ENCODE assay signal across 29 cellular contexts in genomic region chr6:106778943-106779342, GRCh38.
"Had no signal": no experiment of that assay in that cellular context is flagged by ENCODE, and none has a peak within 500 bp of the region (broad histone marks: within the 10 kb centered on the region; RNA-seq: fewer than 3 reads in every experiment).

No MANE protein-coding gene starts in this region.

- DNase-seq: colonic mucosa; cortex of kidney; dermis blood vessel endothelial cell; dorsolateral prefrontal cortex; effector CD4-positive, alpha-beta T cell; effector CD8-positive, alpha-beta T cell; effector memory CD4-positive, alpha-beta T cell; effector memory CD8-positive, alpha-beta T cell; endodermal cell; erythroblast; esophagus squamous epithelium; foreskin fibroblast; foreskin keratinocyte; foreskin melanocyte; gastrocnemius medialis; glutamatergic neuron; head of caudate nucleus; heart left ventricle; heart right ventricle had no signal

- H3K36me3 ChIP-seq: colonic mucosa, esophagus muscularis mucosa, esophagus squamous epithelium, gastrocnemius medialis, gastroesophageal sphincter, heart left ventricle, heart right ventricle had no signal

- H3K4me3 Mint-ChIP-seq: dendritic cell treated with granulocyte-macrophage colony-stimulating factor and Interleukin-4, amounts not matched to agents 40 ng/mL and 50 ng/mL, for 4 days; effector memory CD8-positive, alpha-beta T cell; endodermal cell had no signal

- ATAC-seq: effector memory CD8-positive, alpha-beta T cell; esophagus mucosa; foreskin keratinocyte; gastrocnemius medialis; gastroesophageal sphincter; heart left ventricle; heart right ventricle had no signal

- H3K4me1 Mint-ChIP-seq: endodermal cell had no signal

- H3K27ac Mint-ChIP-seq: dendritic cell treated with granulocyte-macrophage colony-stimulating factor and Interleukin-4, amounts not matched to agents 40 ng/mL and 50 ng/mL, for 4 days; effector memory CD8-positive, alpha-beta T cell; endodermal cell had no signal

- H3K4me3 ChIP-seq: colonic mucosa, coronary artery, dorsolateral prefrontal cortex, esophagus muscularis mucosa, esophagus squamous epithelium, gastrocnemius medialis, gastroesophageal sphincter, heart left ventricle, heart right ventricle had no signal

- FAIRE-seq: colon, endometrium, endothelial cell of umbilical vein, frontal cortex had no signal

- H3K27me3 ChIP-seq: colonic mucosa, esophagus squamous epithelium, foreskin keratinocyte, gastrocnemius medialis had no signal

- H3K9me3 Mint-ChIP-seq: effector memory CD8-positive, alpha-beta T cell had no signal

- H3K27ac ChIP-seq: colonic mucosa, coronary artery, dorsolateral prefrontal cortex, epithelial cell of prostate, esophagus muscularis mucosa, esophagus squamous epithelium, foreskin keratinocyte, gastrocnemius medialis, gastroesophageal sphincter, heart left ventricle, heart right ventricle had no signal

- H3K4me1 ChIP-seq: colonic mucosa, gastrocnemius medialis, gastroesophageal sphincter, heart left ventricle had no signal

- H3K9me3 ChIP-seq: colonic mucosa, gastrocnemius medialis, heart right ventricle had no signal
